15 cellular contexts compared by ENCODE assay signal in the genomic region with DNA sequence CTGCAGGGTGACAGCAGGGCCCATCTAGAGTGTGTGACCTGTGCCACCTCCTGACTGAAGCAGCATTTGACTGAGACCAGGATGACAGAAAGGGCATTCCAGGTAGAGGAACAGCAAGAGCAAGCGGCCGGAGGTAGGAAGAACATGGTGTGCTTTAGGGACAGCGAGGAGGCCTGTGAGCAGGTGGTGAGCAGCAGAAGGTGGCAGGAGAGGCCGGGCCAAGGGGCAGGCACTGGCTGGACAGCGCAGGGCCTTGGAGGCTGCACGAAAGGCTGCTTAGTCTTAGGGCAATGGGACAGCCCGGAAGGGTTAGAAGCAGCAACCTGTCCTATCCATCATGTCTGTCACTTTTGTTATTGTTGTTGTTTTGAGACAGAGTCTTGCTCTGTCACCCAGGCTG. TPM values are rescaled to one million over a fixed set of nuclear protein-coding genes. Genes with fewer than 3 reads are reported as not detected.
DNase-seq lines count a peak whose midpoint lies in the region; ATAC-seq and TF ChIP-seq lines count a peak whose summit lies in the region.
"Had no signal": no experiment of that assay in that cellular context is flagged by ENCODE, and none has a peak within 500 bp of the region (broad histone marks: within the 10 kb centered on the region; RNA-seq: fewer than 3 reads in every experiment).

No MANE protein-coding gene starts in this region.

- intact Hi-C loops in Right ventricle myocardium inferior (cut with DNase I) (no loop called here), cardiac septum (cut with DNase I) (no loop called here)

- no peaks in the 10 kb centered on the region for H3K27me3 ChIP-seq in neural progenitor cell
- H3K27me3 ChIP-seq: BLaER1 treated with 17β-estradiol and CSF1 and Interleukin-3, amounts not matched to agents 10 nM and 100 nM had no signal

- peak overlapping the region; percentile 13 for H3K4me3 Mint-ChIP-seq in neural progenitor cell
- no peak overlapping the region for H3K4me3 Mint-ChIP-seq in stimulated activated effector memory CD8-positive, alpha-beta T cell treated with anti-CD3 and anti-CD28 coated beads, Interleukin-12 subunit alpha, Interleukin-12 subunit beta, amount 100 ng/mL, for 72 hours
- H3K4me3 Mint-ChIP-seq: B cell; CD8-positive, alpha-beta T cell had no signal

- H3K27me3 Mint-ChIP-seq in neural progenitor cell (ENCODE audit: insufficient read depth, low read depth): peaks cover 8% of the 10 kb centered on the region

- peak; percentile 28 for DNase-seq in Right ventricle myocardium inferior (ENCODE audit: missing footprints)
- DNase-seq in cardiac septum (ENCODE audit: low spot score): no peak
- DNase-seq in cerebellum (ENCODE audit: low spot score): peak; percentile 24
- DNase-seq in neural progenitor cell (ENCODE audit: low spot score): no peak
- DNase-seq in NCI-H526 treated with DMSO at 0.1 percent for 48 hours (lab: John Stamatoyannopoulos, UW): no peak
- DNase-seq in stimulated activated effector memory CD8-positive, alpha-beta T cell treated with anti-CD3 and anti-CD28 coated beads, Interleukin-12 subunit alpha, Interleukin-12 subunit beta, amount 100 ng/mL, for 72 hours (ENCODE audit: low spot score in 2 of 2): no peak
- DNase-seq: Calu3; CD8-positive, alpha-beta T cell; DMS79 treated with DMSO at 0.1 percent for 48 hours had no signal

- no peaks in the 10 kb centered on the region for H3F3A ChIP-seq in neural progenitor cell (ENCODE audit: low read depth)

- no peak overlapping the region for H3K4me3 ChIP-seq in neural progenitor cell
- H3K4me3 ChIP-seq: BLaER1 treated with 17β-estradiol and CSF1 and Interleukin-3, amounts not matched to agents 10 nM and 100 nM; GM12878; HAP-1 had no signal

- H3K4me1 Mint-ChIP-seq in neural progenitor cell: peaks cover 28% of the 10 kb centered on the region
- peaks cover 27% of the 10 kb centered on the region for H3K4me1 Mint-ChIP-seq in stimulated activated effector memory CD8-positive, alpha-beta T cell treated with anti-CD3 and anti-CD28 coated beads, Interleukin-12 subunit alpha, Interleukin-12 subunit beta, amount 100 ng/mL, for 72 hours

- no peaks in the 10 kb centered on the region for H4K20me1 ChIP-seq in neural progenitor cell (ENCODE audit: low read depth)

- TF ChIP-seq CTCF in neural progenitor cell (IDR thresholded peaks at IDR 0.05): no peak

- no peak overlapping the region for H2AFZ ChIP-seq in neural progenitor cell (replicated peaks)

- H3K36me3 Mint-ChIP-seq in neural progenitor cell: no peaks in the 10 kb centered on the region
- H3K36me3 Mint-ChIP-seq in stimulated activated effector memory CD8-positive, alpha-beta T cell treated with anti-CD3 and anti-CD28 coated beads, Interleukin-12 subunit alpha, Interleukin-12 subunit beta, amount 100 ng/mL, for 72 hours: no peaks in the 10 kb centered on the region
- H3K36me3 Mint-ChIP-seq: CD8-positive, alpha-beta T cell had no signal

- no peak overlapping the region for H3K4me2 ChIP-seq in neural progenitor cell

- no peak overlapping the region for H3K27ac ChIP-seq in neural progenitor cell
- H3K27ac ChIP-seq: BLaER1 treated with 17β-estradiol and CSF1 and Interleukin-3, amounts not matched to agents 10 nM and 100 nM had no signal

- peak overlapping the region; percentile 5 for H3K27ac Mint-ChIP-seq in neural progenitor cell
- no peak overlapping the region for H3K27ac Mint-ChIP-seq in stimulated activated effector memory CD8-positive, alpha-beta T cell treated with anti-CD3 and anti-CD28 coated beads, Interleukin-12 subunit alpha, Interleukin-12 subunit beta, amount 100 ng/mL, for 72 hours
- H3K27ac Mint-ChIP-seq: CD8-positive, alpha-beta T cell had no signal

- H3K79me2 ChIP-seq in neural progenitor cell (ENCODE audit: low read depth): no peaks in the 10 kb centered on the region

- H3K4me1 ChIP-seq in neural progenitor cell: no peaks in the 10 kb centered on the region
- H3K4me1 ChIP-seq: HAP-1 had no signal

- no peaks in the 10 kb centered on the region for H3K9me3 ChIP-seq in neural progenitor cell (ENCODE audit: low read depth)
- H3K9me3 ChIP-seq: HAP-1 had no signal

- H3K9ac ChIP-seq in neural progenitor cell: no peak overlapping the region
- H3K9ac ChIP-seq: BLaER1 treated with 17β-estradiol and CSF1 and Interleukin-3, amounts not matched to agents 10 nM and 100 nM had no signal

- ATAC-seq in Right ventricle myocardium inferior (no peak), GM19455 (IDR thresholded peaks at IDR 0.05; ENCODE audit: unreplicated experiment) (no peak)
- ATAC-seq in stimulated activated effector memory CD8-positive, alpha-beta T cell treated with anti-CD3 and anti-CD28 coated beads, Interleukin-12 subunit alpha, Interleukin-12 subunit beta, amount 100 ng/mL, for 72 hours: no peak
- ATAC-seq: CD8-positive, alpha-beta T cell; GM12878 had no signal

- peaks cover 3% of the 10 kb centered on the region for H3K9me3 Mint-ChIP-seq in neural progenitor cell
- no peaks in the 10 kb centered on the region for H3K9me3 Mint-ChIP-seq in stimulated activated effector memory CD8-positive, alpha-beta T cell treated with anti-CD3 and anti-CD28 coated beads, Interleukin-12 subunit alpha, Interleukin-12 subunit beta, amount 100 ng/mL, for 72 hours
- H3K9me3 Mint-ChIP-seq: CD8-positive, alpha-beta T cell had no signal

- no peaks in the 10 kb centered on the region for H3K36me3 ChIP-seq in neural progenitor cell
- H3K36me3 ChIP-seq: BLaER1 treated with 17β-estradiol and CSF1 and Interleukin-3, amounts not matched to agents 10 nM and 100 nM; HAP-1 had no signal

RNA-seq across cellular contexts. Expression of a gene that starts 17.6 kb away (rescaled TPM):
- total RNA-seq in Right ventricle myocardium inferior (32.5 TPM), cardiac septum (33.5 TPM), cerebellum (3.6 TPM), neural progenitor cell (ENCODE audit: low replicate concordance) (0.21 and 1.1 TPM in 2 replicates)
- total RNA-seq: A172, Calu3 had no signal

Comparison
In these comparisons a context has a peak if more than half of its experiments do, and no peak if none do; other contexts are left out.
1. DNase-seq: peak in Right ventricle myocardium inferior (single experiment) and cerebellum (single experiment); none in cardiac septum (single experiment), neural progenitor cell (single experiment), NCI-H526 treated with DMSO at 0.1 percent for 48 hours (single experiment) and stimulated activated effector memory CD8-positive, alpha-beta T cell treated with anti-CD3 and anti-CD28 coated beads, Interleukin-12 subunit alpha, Interleukin-12 subunit beta, amount 100 ng/mL, for 72 hours (0 of 2).